ENCODE assay signal across 8 cellular contexts in genomic region chr6:292506-293184, GRCh38. TPM values are rescaled to one million over a fixed set of nuclear protein-coding genes. Genes with fewer than 3 reads are reported as not detected.
DNase-seq lines count a peak whose midpoint lies in the region; ATAC-seq and TF ChIP-seq lines count a peak whose summit lies in the region.

No MANE protein-coding gene starts in this region.

- peak overlapping the region; percentile 65 for H3K9ac ChIP-seq in fibroblast of lung (ENCODE audit: insufficient read depth, low read length)

- TF ChIP-seq POLR2A in testis (IDR thresholded peaks at IDR 0.05): no peak

- H3K79me2 ChIP-seq in fibroblast of lung (ENCODE audit: control insufficient read depth, insufficient read depth, low read length): no peaks in the 10 kb centered on the region

- peak overlapping the region; percentile 70 for H3K27ac ChIP-seq in fibroblast of lung (ENCODE audit: insufficient read depth, low read length)
- H3K27ac ChIP-seq in testis: peak overlapping the region; percentile 95 to 97

- no peak for TF ChIP-seq CTCF in AG10803 (conservative IDR thresholded peaks at IDR 0.05; ENCODE audit: low read length)
- no peak for TF ChIP-seq CTCF in fibroblast of lung (conservative IDR thresholded peaks at IDR 0.05 in 1 of 2, IDR thresholded peaks at IDR 0.05 in 1 of 2; ENCODE audit: low read depth in 1 of 2, low read length in 2 of 2)
- no peak for TF ChIP-seq CTCF in testis (IDR thresholded peaks at IDR 0.05)

- peak overlapping the region; percentile 91 for H3K4me2 ChIP-seq in fibroblast of lung (ENCODE audit: extremely low read depth, insufficient read depth, low read length)

- H3K9me3 ChIP-seq in fibroblast of lung (ENCODE audit: control insufficient read depth, insufficient read depth, low read depth, low read length): no peaks in the 10 kb centered on the region
- no peaks in the 10 kb centered on the region for H3K9me3 ChIP-seq in neuron (ENCODE audit: low read length)
- H3K9me3 ChIP-seq in testis: no peaks in the 10 kb centered on the region

- 21 to 35% methylated on average over 41 to 52 of the region's 52 CpGs for WGBS in testis, 2 donors

- H3K36me3 ChIP-seq in fibroblast of lung (ENCODE audit: control insufficient read depth, insufficient read depth, low read length): no peaks in the 10 kb centered on the region
- no peaks in the 10 kb centered on the region for H3K36me3 ChIP-seq in neuron (ENCODE audit: insufficient read depth, low read length)
- H3K36me3 ChIP-seq in testis (ENCODE audit: low read depth, missing control alignments): no peaks in the 10 kb centered on the region

- intact Hi-C loops in testis (cut with DNase I; ENCODE audit: low total_unique reads): no loop called here

- H3K27me3 ChIP-seq in fibroblast of lung (ENCODE audit: control insufficient read depth, insufficient read depth, low read length): no peaks in the 10 kb centered on the region
- peaks cover 10% of the 10 kb centered on the region for H3K27me3 ChIP-seq in neuron (ENCODE audit: insufficient read depth, low read length)
- no peaks in the 10 kb centered on the region for H3K27me3 ChIP-seq in testis

- H3K4me1 ChIP-seq in fibroblast of lung (ENCODE audit: control insufficient read depth, extremely low read depth, insufficient read depth, low read length) (peaks cover 2% of the 10 kb centered on the region), neuron (ENCODE audit: insufficient read depth, low read length) (peaks cover 13% of the 10 kb centered on the region), testis (peaks cover 5% of the 10 kb centered on the region)

- no peaks in the 10 kb centered on the region for H4K20me1 ChIP-seq in fibroblast of lung (ENCODE audit: control insufficient read depth, extremely low read depth, insufficient read depth, low read length)

- peak; percentile 37 for DNase-seq in AG10803 (ENCODE audit: low read depth)
- peak; percentile 55 for DNase-seq in HT-29 (ENCODE audit: low spot score)
- DNase-seq in activated CD8-positive, alpha-beta memory T cell treated with anti-CD3 and anti-CD28 coated beads for 48 hours (ENCODE audit: low read depth in 2 of 3, low spot score in 2 of 3): peak; percentile 48 to 76 (median 51)
- DNase-seq in fibroblast of lung (ENCODE audit: low read depth in 2 of 2): peak; percentile 38 to 44
- peak; percentile 78 for DNase-seq in testis
- DNase-seq in NK-92 treated with Interleukin-12 subunit alpha and Interleukin-12 subunit beta, amount 100 ng/mL, for 24 hours (lab: John Stamatoyannopoulos, UW): no peak

- H3K4me3 ChIP-seq in AG10803 (ENCODE audit: low read length) (peak overlapping the region; percentile 72), fibroblast of lung (replicated peaks in 1 of 4; ENCODE audit: control extremely low read depth in 1 of 4, insufficient read depth in 1 of 4, low read depth in 3 of 4, low read length in 4 of 4) (peak overlapping the region; percentile 54 to 68 (median 62)), neuron (ENCODE audit: low read length) (peak overlapping the region; percentile 62), testis (peak overlapping the region; percentile 75 to 92)

- peak overlapping the region; percentile 75 for H2AFZ ChIP-seq in fibroblast of lung (ENCODE audit: low read length)
- peak overlapping the region; percentile 59 for H2AFZ ChIP-seq in neuron (ENCODE audit: low read depth, low read length)

- ATAC-seq in GM19467 (IDR thresholded peaks at IDR 0.05; ENCODE audit: unreplicated experiment): peak; percentile 31

RNA-seq across cellular contexts. Expression of gene DUSP22, which starts 0.4 kb away (rescaled TPM):
- 14.4 and 19.3 TPM in 2 replicates for total RNA-seq in HT-29 (2014; rRNA removed; shearing (Covaris generic))
- 12.1 and 13.7 TPM in 2 replicates for total RNA-seq in fibroblast of lung
- polyA plus RNA-seq in fibroblast of lung: 8.4 and 10.9 TPM in 2 replicates
- 13.9 and 14.8 TPM in 2 replicates for polyA plus RNA-seq in fibroblast of lung (2012)
- polyA minus RNA-seq in fibroblast of lung (ENCODE audit: low replicate concordance): 15.8 and 42.6 TPM in 2 replicates
- 100 to 1,000 TPM; 129 to 158 TPM for total RNA-seq in testis
- polyA plus RNA-seq in testis (ENCODE audit: insufficient read depth, low read depth, low replicate concordance): 112 TPM
